9 cellular contexts compared by ENCODE assay signal in genomic region chr20:21509597-21510331, GRCh38. TPM values are rescaled to one million over a fixed set of nuclear protein-coding genes. Genes with fewer than 3 reads are reported as not detected.
DNase-seq lines count a peak whose midpoint lies in the region; ATAC-seq and TF ChIP-seq lines count a peak whose summit lies in the region.
"Had no signal": no experiment of that assay in that cellular context is flagged by ENCODE, and none has a peak within 500 bp of the region (broad histone marks: within the 10 kb centered on the region; RNA-seq: fewer than 3 reads in every experiment).

No MANE protein-coding gene starts in this region.

- CTCF ChIA-PET in activated CD8-positive, alpha-beta T cell treated with anti-CD3 and anti-CD28 coated beads, Interleukin-2, amount 10 ng/mL, durations not matched to agents 7 days and 5 days (lab: Charles Lee), result interaction anchor here (1.0 to 1.2 kb wide), 4 partner anchors 9 to 274 kb away, joined by 3 to 6 read pairs (median 4); no protein-coding TSS in a partner anchor

- no peak for ATAC-seq in activated CD8-positive, alpha-beta T cell treated with anti-CD3 and anti-CD28 coated beads, Interleukin-2, amount 10 ng/mL, durations not matched to agents 7 days and 5 days
- ATAC-seq in HG02678 (IDR thresholded peaks at IDR 0.05; ENCODE audit: unreplicated experiment) (no peak), HG02759 (IDR thresholded peaks at IDR 0.05; ENCODE audit: unreplicated experiment) (no peak), GM19467 (IDR thresholded peaks at IDR 0.05; ENCODE audit: unreplicated experiment) (no peak)

- H3K4me1 Mint-ChIP-seq in activated CD8-positive, alpha-beta T cell treated with anti-CD3 and anti-CD28 coated beads, Interleukin-2, amount 10 ng/mL, durations not matched to agents 7 days and 5 days (ENCODE audit: low read depth), result peaks cover 40% of the 10 kb centered on the region

- POLR2A ChIA-PET in activated CD8-positive, alpha-beta T cell treated with anti-CD3 and anti-CD28 coated beads, Interleukin-2, amount 10 ng/mL, durations not matched to agents 7 days and 5 days (lab: Charles Lee), result no interaction called here

- no peaks in the 10 kb centered on the region for H3K9me3 Mint-ChIP-seq in activated CD8-positive, alpha-beta T cell treated with anti-CD3 and anti-CD28 coated beads, Interleukin-2, amount 10 ng/mL, durations not matched to agents 7 days and 5 days (ENCODE audit: insufficient read depth)

- peak; percentile 62 for DNase-seq in activated CD8-positive, alpha-beta memory T cell treated with anti-CD3 and anti-CD28 coated beads, Interleukin-2, amount 50 U/mL, for 48 hours
- DNase-seq in activated CD8-positive, alpha-beta memory T cell treated with anti-CD3 and anti-CD28 coated beads for 24 hours, result no peak
- DNase-seq in activated CD8-positive, alpha-beta T cell treated with anti-CD3 and anti-CD28 coated beads, Interleukin-2, amount 10 ng/mL, durations not matched to agents 7 days and 5 days, result no peak
- no peak for DNase-seq in hepatocyte (ENCODE audit: low spot score)
- DNase-seq: NCI-H1436 treated with DMSO at 0.1 percent for 48 hours had no signal

- peak overlapping the region; percentile 76 for H3K27ac Mint-ChIP-seq in activated CD8-positive, alpha-beta T cell treated with anti-CD3 and anti-CD28 coated beads, Interleukin-2, amount 10 ng/mL, durations not matched to agents 7 days and 5 days

- peaks cover 95% of the 10 kb centered on the region for H3K27me3 ChIP-seq in hepatocyte
- peaks cover 47 to 86% (median 75%) of the 10 kb centered on the region in 5 donors for H3K27me3 ChIP-seq in subcutaneous abdominal adipose tissue (ENCODE audit: control insufficient read depth in 5 of 5, insufficient read depth in 4 of 5, low read length in 5 of 5)

- H3K27ac ChIP-seq in hepatocyte (no peak overlapping the region), subcutaneous abdominal adipose tissue (ENCODE audit: low read depth, low read length) (no peak overlapping the region)

- H2AFZ ChIP-seq in hepatocyte, result no peak overlapping the region

- no peak overlapping the region for H3K9ac ChIP-seq in subcutaneous abdominal adipose tissue (ENCODE audit: low read length in 5 of 5)

- no peaks in the 10 kb centered on the region for H3K79me2 ChIP-seq in hepatocyte

- H3K36me3 Mint-ChIP-seq in activated CD8-positive, alpha-beta T cell treated with anti-CD3 and anti-CD28 coated beads, Interleukin-2, amount 10 ng/mL, durations not matched to agents 7 days and 5 days (ENCODE audit: low read depth), result no peaks in the 10 kb centered on the region

- H3K4me2 ChIP-seq in hepatocyte, result peak overlapping the region; percentile 89

- peaks cover 29% of the 10 kb centered on the region for H3K4me1 ChIP-seq in hepatocyte (ENCODE audit: insufficient read depth)
- H3K4me1 ChIP-seq in subcutaneous abdominal adipose tissue (ENCODE audit: control insufficient read depth in 5 of 5, insufficient read depth in 5 of 5, low read length in 5 of 5), result peaks cover 0 to 63% (median 60%) of the 10 kb centered on the region in 5 donors

- WGBS in hepatocyte (ENCODE audit: low lambda C conversion rate, missing lambda C conversion rate), result 2% methylated on average over 40 of the region's 40 CpGs

- H4K20me1 ChIP-seq in hepatocyte (ENCODE audit: insufficient read depth, poor library complexity, severe bottlenecking), result no peaks in the 10 kb centered on the region

- H3K4me3 ChIP-seq in hepatocyte (no peak overlapping the region), subcutaneous abdominal adipose tissue (ENCODE audit: low read depth in 1 of 5, low read length in 5 of 5) (peak overlapping the region; percentile 24 to 66 (median 55))

- H3K4me3 Mint-ChIP-seq in activated CD8-positive, alpha-beta T cell treated with anti-CD3 and anti-CD28 coated beads, Interleukin-2, amount 10 ng/mL, durations not matched to agents 7 days and 5 days, result peak overlapping the region; percentile 69

- H3K9me2 ChIP-seq in hepatocyte (replicated peaks; ENCODE audit: insufficient read depth), result no peaks in the 10 kb centered on the region

- H3K36me3 ChIP-seq in hepatocyte (replicated peaks; ENCODE audit: insufficient read depth, low read depth) (no peaks in the 10 kb centered on the region), subcutaneous abdominal adipose tissue (ENCODE audit: control insufficient read depth in 5 of 5, insufficient read depth in 5 of 5, low read length in 5 of 5) (no peaks in the 10 kb centered on the region)

- no peak for TF ChIP-seq CTCF in hepatocyte (IDR thresholded peaks at IDR 0.05; ENCODE audit: poor library complexity)

- no peaks in the 10 kb centered on the region for H3K9me3 ChIP-seq in hepatocyte (ENCODE audit: low read depth)
- no peaks in the 10 kb centered on the region for H3K9me3 ChIP-seq in subcutaneous abdominal adipose tissue (ENCODE audit: control insufficient read depth in 5 of 5, low read length in 5 of 5)

- H3K27me3 Mint-ChIP-seq in activated CD8-positive, alpha-beta T cell treated with anti-CD3 and anti-CD28 coated beads, Interleukin-2, amount 10 ng/mL, durations not matched to agents 7 days and 5 days (ENCODE audit: low read depth), result peaks cover 68% of the 10 kb centered on the region

RNA-seq across cellular contexts. Expression of gene NKX2-2, which starts 4.1 kb away (rescaled TPM):
- not detected for total RNA-seq in activated CD8-positive, alpha-beta T cell treated with anti-CD3 and anti-CD28 coated beads, Interleukin-2, amount 10 ng/mL, durations not matched to agents 7 days and 5 days
- 0.33 TPM in 1 of 2 replicates, not detected in the other for total RNA-seq in hepatocyte
- not detected in 2 replicates for polyA plus RNA-seq in hepatocyte
